ENCODE assay signal across 21 cellular contexts in genomic region chr7:115722302-115722701, GRCh38.
"Had no signal": no experiment of that assay in that cellular context is flagged by ENCODE, and none has a peak within 500 bp of the region (broad histone marks: within the 10 kb centered on the region; RNA-seq: fewer than 3 reads in every experiment).

No MANE protein-coding gene starts in this region.

- H2AFZ ChIP-seq: parathyroid adenoma had no signal

- H3K36me3 Mint-ChIP-seq: memory B cell; naive thymus-derived CD4-positive, alpha-beta T cell had no signal

- ATAC-seq: esophagus mucosa; gastrocnemius medialis; heart left ventricle; naive thymus-derived CD4-positive, alpha-beta T cell; sciatic nerve had no signal

- H3K27me3 Mint-ChIP-seq: naive thymus-derived CD4-positive, alpha-beta T cell had no signal

- H3K4me3 Mint-ChIP-seq: activated CD4-positive, alpha-beta T cell treated with anti-CD3 and anti-CD28 coated beads, Interleukin-2, amount 10 ng/mL, durations not matched to agents 7 days and 5 days; memory B cell; naive thymus-derived CD4-positive, alpha-beta T cell had no signal

- H3K4me1 ChIP-seq: colonic mucosa, gastrocnemius medialis, heart left ventricle, parathyroid adenoma, thyroid gland had no signal

- H3K27ac Mint-ChIP-seq: activated CD4-positive, alpha-beta T cell treated with anti-CD3 and anti-CD28 coated beads, Interleukin-2, amount 10 ng/mL, durations not matched to agents 7 days and 5 days; memory B cell; naive thymus-derived CD4-positive, alpha-beta T cell had no signal

- H3K79me2 ChIP-seq: parathyroid adenoma had no signal

- DNase-seq: activated CD4-positive, alpha-beta T cell treated with anti-CD3 and anti-CD28 coated beads, Interleukin-2, amount 10 ng/mL, durations not matched to agents 7 days and 5 days; activated CD4-positive, CD25-positive, alpha-beta regulatory T cell; activated effector memory CD4-positive, alpha-beta T cell treated with Interleukin-2 at 50 U/mL for 16 hours; activated naive CD4-positive, alpha-beta T cell treated with anti-CD3 and anti-CD28 coated beads, Interleukin-2, amount 50 U/mL, for 16 hours; activated T-cell treated with anti-CD3 and anti-CD28 coated beads, Interleukin-2, amount 50 U/mL, for 1 hour; aorta; brain microvascular endothelial cell; central memory CD4-positive, alpha-beta T cell; colonic mucosa; gastrocnemius medialis; heart left ventricle; naive thymus-derived CD4-positive, alpha-beta T cell; stimulated activated naive CD4-positive, alpha-beta T cell; SW 1271; T-helper 9 cell; thyroid gland had no signal

- H3K9me3 Mint-ChIP-seq: activated CD4-positive, alpha-beta T cell treated with anti-CD3 and anti-CD28 coated beads, Interleukin-2, amount 10 ng/mL, durations not matched to agents 7 days and 5 days; memory B cell had no signal

- H3K27me3 ChIP-seq: brain microvascular endothelial cell, colonic mucosa, gastrocnemius medialis, heart left ventricle, neutrophil, thyroid gland had no signal

- H3K36me3 ChIP-seq: brain microvascular endothelial cell, colonic mucosa, gastrocnemius medialis, heart left ventricle, neutrophil, thyroid gland had no signal

- H3K4me3 ChIP-seq: colonic mucosa, gastrocnemius medialis, heart left ventricle, thyroid gland had no signal

- H3K27ac ChIP-seq: brain microvascular endothelial cell, colonic mucosa, gastrocnemius medialis, heart left ventricle, neutrophil, parathyroid adenoma, thyroid gland had no signal

- H3K9me3 ChIP-seq: colonic mucosa, gastrocnemius medialis, heart left ventricle, neutrophil, thyroid gland had no signal

- H3K4me1 Mint-ChIP-seq: activated CD4-positive, alpha-beta T cell treated with anti-CD3 and anti-CD28 coated beads, Interleukin-2, amount 10 ng/mL, durations not matched to agents 7 days and 5 days; memory B cell had no signal
